In the genomic region with DNA sequence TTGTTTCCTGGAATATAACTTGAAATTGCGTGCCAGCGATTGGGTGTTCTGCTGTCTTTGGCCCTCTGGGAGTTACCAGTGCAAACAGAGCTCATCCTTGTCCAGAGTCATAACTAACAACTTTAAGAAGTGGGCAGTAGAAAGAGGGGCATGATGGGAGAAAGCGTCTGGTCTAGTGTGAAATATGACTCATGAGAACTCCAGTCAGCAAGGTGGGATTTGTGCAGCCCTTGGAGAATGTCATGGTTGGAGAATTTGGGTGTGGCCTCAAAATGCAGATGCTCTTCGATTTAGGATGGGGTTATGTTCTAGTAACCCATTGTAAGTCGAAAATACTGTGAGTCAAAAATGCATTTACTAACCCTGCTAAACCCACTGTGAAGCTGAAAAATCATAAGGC, we compare ENCODE assay signal across 13 cellular contexts. TPM values are rescaled to one million over a fixed set of nuclear protein-coding genes. Genes with fewer than 3 reads are reported as not detected.
DNase-seq lines count a peak whose midpoint lies in the region; ATAC-seq, FAIRE-seq and TF ChIP-seq lines count a peak whose summit lies in the region.
"Had no signal": no experiment of that assay in that cellular context is flagged by ENCODE, and none has a peak within 500 bp of the region (broad histone marks: within the 10 kb centered on the region; RNA-seq: fewer than 3 reads in every experiment).

No MANE protein-coding gene starts in this region.

- H3K27me3 ChIP-seq in IMR-90 (ENCODE audit: control insufficient read depth, insufficient read depth, low read length) = no peaks in the 10 kb centered on the region
- H3K27me3 ChIP-seq: ascending aorta, upper lobe of right lung had no signal

- TF ChIP-seq POLR2A in A549 (IDR thresholded peaks at IDR 0.05; ENCODE audit: low read length) = no peak
- peak; percentile 9; the same call in 1 of the 2 replicates for TF ChIP-seq POLR2A in IMR-90 (IDR thresholded peaks at IDR 0.05; ENCODE audit: low read depth, low read length)

- H3K9me3 ChIP-seq in A549 (no peaks in the 10 kb centered on the region), IMR-90 (ENCODE audit: control insufficient read depth, insufficient read depth, low read length) (no peaks in the 10 kb centered on the region), mesodermal cell (ENCODE audit: control insufficient read depth, low read length) (no peaks in the 10 kb centered on the region), OCI-LY7 (ENCODE audit: low read length) (peaks cover 3% of the 10 kb centered on the region; the same call in 1 of the 2 replicates)
- H3K9me3 ChIP-seq: ascending aorta, upper lobe of right lung had no signal

- H2BK20ac ChIP-seq in IMR-90 (ENCODE audit: low read depth, low read length) = peak overlapping the region; percentile 39; the same call in 1 of the 2 replicates

- peak overlapping the region; percentile 29; the same call in 1 of the 2 replicates for H3K23ac ChIP-seq in IMR-90 (ENCODE audit: low read depth, low read length)

- peaks cover 62% of the 10 kb centered on the region for H3K4me1 Mint-ChIP-seq in chondrocyte (ENCODE audit: low read depth)

- H3K79me1 ChIP-seq in IMR-90 (ENCODE audit: low read depth in 1 of 2, low read length in 2 of 2) = peaks cover 14 to 65% of the 10 kb centered on the region in 2 experiments

- H3K4ac ChIP-seq in IMR-90 (ENCODE audit: low read depth, low read length) = peak overlapping the region; percentile 28

- H2AK5ac ChIP-seq in IMR-90 (ENCODE audit: low read depth, low read length) = no peak overlapping the region

- H3K4me1 ChIP-seq in A549 (peaks cover 96% of the 10 kb centered on the region), IMR-90 (ENCODE audit: control insufficient read depth, insufficient read depth, low read length) (peaks cover 26% of the 10 kb centered on the region), mesodermal cell (ENCODE audit: control insufficient read depth, insufficient read depth, low read length, poor library complexity, severe bottlenecking) (peaks cover 42% of the 10 kb centered on the region), OCI-LY7 (ENCODE audit: insufficient read depth, low read length, poor library complexity, severe bottlenecking) (peaks cover 15% of the 10 kb centered on the region)
- H3K4me1 ChIP-seq: ascending aorta had no signal

- H2BK15ac ChIP-seq in IMR-90 (ENCODE audit: low read depth, low read length) = 0 out of 3 replicates have a peak overlapping the region, but pooled peaks have one; percentile 56

- no peaks in the 10 kb centered on the region for H3K27me3 Mint-ChIP-seq in chondrocyte (ENCODE audit: low read depth)

- H4K8ac ChIP-seq in IMR-90 (ENCODE audit: low read depth in 2 of 2, low read length in 2 of 2) = peak overlapping the region in 1 of 2 experiments; percentile 55; a peak in 2 of 4 replicates

- H2AK9ac ChIP-seq in IMR-90 (replicated peaks; ENCODE audit: low read depth, low read length, poor library complexity) = no peak overlapping the region

- peak overlapping the region; percentile 93 for H3K27ac Mint-ChIP-seq in chondrocyte (ENCODE audit: unreplicated experiment)

- H3K4me3 ChIP-seq in A549 = 0 out of 3 replicates have a peak overlapping the region, but pooled peaks have one; percentile 2
- no peak overlapping the region for H3K4me3 ChIP-seq in IMR-90 (ENCODE audit: insufficient read depth, low read depth, low read length)
- no peak overlapping the region for H3K4me3 ChIP-seq in mesodermal cell (ENCODE audit: extremely low read depth, insufficient read depth, low read length, poor library complexity, severe bottlenecking)
- no peak overlapping the region for H3K4me3 ChIP-seq in OCI-LY7 (ENCODE audit: low read depth, low read length, poor library complexity, severe bottlenecking)
- H3K4me3 ChIP-seq: ascending aorta, skin epidermis, upper lobe of right lung had no signal

- no peak overlapping the region for H3K9ac ChIP-seq in IMR-90 (ENCODE audit: low read depth, low read length)

- H3K4me2 ChIP-seq in A549 = peak overlapping the region; percentile 98
- no peak overlapping the region for H3K4me2 ChIP-seq in IMR-90 (ENCODE audit: low read depth, low read length)
- no peak overlapping the region for H3K4me2 ChIP-seq in OCI-LY7 (ENCODE audit: low read length)

- peak overlapping the region; percentile 78; the same call in 1 of the 2 replicates for H2BK120ac ChIP-seq in IMR-90 (ENCODE audit: low read depth, low read length)

- no peak overlapping the region; the same call in 1 of the 2 replicates for H4K91ac ChIP-seq in IMR-90 (ENCODE audit: insufficient read depth, low read depth, low read length)

- no peak overlapping the region; the same call in 1 of the 2 replicates for H3K18ac ChIP-seq in IMR-90 (ENCODE audit: low read depth, low read length)

- peak overlapping the region; percentile 59; the same call in 1 of the 2 replicates for H3K14ac ChIP-seq in IMR-90 (replicated peaks; ENCODE audit: low read depth, low read length)

- H3K27ac ChIP-seq in A549 = peak overlapping the region; percentile 96 to 98
- H3K27ac ChIP-seq in IMR-90 (ENCODE audit: insufficient read depth, low read length) = peak overlapping the region; percentile 2; the same call in 1 of the 2 replicates
- H3K27ac ChIP-seq in mesodermal cell (ENCODE audit: low read depth, low read length, severe bottlenecking) = peak overlapping the region; percentile 77
- H3K27ac ChIP-seq in OCI-LY7 (ENCODE audit: low read depth, low read length, poor library complexity, severe bottlenecking) = no peak overlapping the region
- H3K27ac ChIP-seq: ascending aorta, upper lobe of right lung had no signal

- TF ChIP-seq RAD21 in A549 (conservative IDR thresholded peaks at IDR 0.05 in 1 of 2, IDR thresholded peaks at IDR 0.05 in 1 of 2) = no peak
- TF ChIP-seq RAD21 in IMR-90 (IDR thresholded peaks at IDR 0.05; ENCODE audit: low read length) = no peak

- BruUV-seq in IMR-90 (replicated peaks; lab: Mats Ljungman, UMichigan) (no TSS peak), OCI-LY7 (replicated peaks; lab: Mats Ljungman, UMichigan) (no TSS peak)

- no peak overlapping the region for H3K56ac ChIP-seq in IMR-90 (ENCODE audit: extremely low read depth, insufficient read depth, low read length)

- H2BK5ac ChIP-seq in IMR-90 (ENCODE audit: low read depth, low read length, poor library complexity, severe bottlenecking) = peak overlapping the region; percentile 65

- ATAC-seq in A549 (peak; percentile 79 to 81), IMR-90 (ENCODE audit: low read depth) (peak; percentile 61)
- ATAC-seq: upper lobe of right lung had no signal

- no peak overlapping the region for H3K4me3 Mint-ChIP-seq in chondrocyte (ENCODE audit: unreplicated experiment)

- H3K36me3 ChIP-seq in IMR-90 (ENCODE audit: control insufficient read depth, insufficient read depth, low read length) = no peaks in the 10 kb centered on the region; the same call in 1 of the 2 replicates
- H3K36me3 ChIP-seq in mesodermal cell (ENCODE audit: control insufficient read depth, insufficient read depth, low read length) = peaks cover 72% of the 10 kb centered on the region
- H3K36me3 ChIP-seq in OCI-LY7 (ENCODE audit: insufficient read depth, low read length) = peaks cover 82% of the 10 kb centered on the region
- H3K36me3 ChIP-seq: ascending aorta had no signal

- TF ChIP-seq CTCF in A549 (IDR thresholded peaks at IDR 0.05) (no peak), IMR-90 (conservative IDR thresholded peaks at IDR 0.05; ENCODE audit: low read depth, low read length) (no peak), chondrocyte (IDR thresholded peaks at IDR 0.05) (no peak), OCI-LY7 (conservative IDR thresholded peaks at IDR 0.05; ENCODE audit: low read length) (no peak)

- DNase-seq in A549 (ENCODE audit: low read depth in 1 of 2, low spot score in 1 of 2) = peak; percentile 74 to 91
- peak; percentile 80 for DNase-seq in IMR-90
- DNase-seq in chondrocyte (ENCODE audit: low spot score) = no peak
- no peak for DNase-seq in activated T-cell treated with anti-CD3 and anti-CD28 coated beads for 4 hours
- DNase-seq in amniotic stem cell (lab: John Stamatoyannopoulos, UW) = no peak
- no peak for DNase-seq in OCI-LY7 (ENCODE audit: low spot score)
- DNase-seq in activated effector memory CD4-positive, alpha-beta T cell treated with Interleukin-2 at 50 U/mL for 16 hours = no peak
- DNase-seq: activated CD8-positive, alpha-beta memory T cell treated with anti-CD3 and anti-CD28 coated beads, Interleukin-2, amount 50 U/mL, for 48 hours; DND-41; upper lobe of right lung had no signal

- dilution Hi-C loops in IMR-90 (cut with HindIII; ENCODE audit: low sequenced_read_pairs, unreplicated experiment) = no loop called here

- peaks cover 3% of the 10 kb centered on the region; the same call in 1 of the 2 replicates for H3K79me2 ChIP-seq in OCI-LY7 (ENCODE audit: insufficient read depth, low read depth, low read length)

- peaks cover 31% of the 10 kb centered on the region for H3K9me1 ChIP-seq in IMR-90 (ENCODE audit: insufficient read depth, low read length)

- H4K20me1 ChIP-seq in IMR-90 (ENCODE audit: insufficient read depth, low read length) (no peaks in the 10 kb centered on the region), OCI-LY7 (ENCODE audit: insufficient read depth, low read length) (0 out of 2 replicates have a peak, but pooled peaks cover 9% of the 10 kb centered on the region)

- H2AFZ ChIP-seq in IMR-90 (replicated peaks; ENCODE audit: low read length, poor library complexity) (peak overlapping the region; percentile 58), OCI-LY7 (ENCODE audit: low read length) (no peak overlapping the region)

- POLR2A ChIA-PET in A549 (lab: Yijun Ruan, JAX) = interaction anchor here (0.7 to 3.8 kb wide), 5 partner anchors 9 to 516 kb away, joined by 3 to 42 read pairs (median 3); no protein-coding TSS in a partner anchor
- POLR2A ChIA-PET in IMR-90 (lab: Charles Lee; ENCODE audit: unreplicated experiment) = no interaction called here
- POLR2A ChIA-PET in OCI-LY7 (lab: Charles Lee) = interaction anchor here (2.8 kb wide), 1 partner anchor 10 kb away, joined by 17 read pairs; no protein-coding TSS in a partner anchor

- H3K9me3 Mint-ChIP-seq in chondrocyte (ENCODE audit: low read depth) = no peaks in the 10 kb centered on the region

- 0% methylated on average over 5 of the region's 5 CpGs for WGBS in A549 (ENCODE audit: missing lambda C conversion rate)
- WGBS in IMR-90 (ENCODE audit: extremely low coverage in 2 of 2, insufficient read length in 1 of 2), 2 experiments = no CpG with 5 or more reads among the region's 5 CpGs
- WGBS in mesodermal cell (ENCODE audit: insufficient coverage in 2 of 2), 2 experiments = 88 to 94% methylated on average over 3 to 4 of the region's 5 CpGs

- H3K9me2 ChIP-seq in OCI-LY7 (ENCODE audit: insufficient read depth, low read length) = no peaks in the 10 kb centered on the region

- CTCF ChIA-PET in A549 (lab: Yijun Ruan, JAX) (interaction anchor here (1.2 to 3.2 kb wide), 5 partner anchors 14 to 516 kb away, joined by 3 to 9 read pairs (median 4); no protein-coding TSS in a partner anchor), IMR-90 (lab: Yijun Ruan, JAX) (interaction anchor here (1.8 kb wide), 1 partner anchor 229 kb away, joined by 7 read pairs; no protein-coding TSS in a partner anchor), OCI-LY7 (lab: Charles Lee; ENCODE audit: unreplicated experiment) (interaction anchor here (1.0 kb wide), 1 partner anchor 11 kb away, joined by 3 read pairs; no protein-coding TSS in a partner anchor)

- intact Hi-C loops in IMR-90 (cut with micrococcal nuclease) = no loop called here
- intact Hi-C loops in OCI-LY7 (cut with micrococcal nuclease; ENCODE audit: unreplicated experiment) = no loop called here

- no peak overlapping the region for H4K5ac ChIP-seq in IMR-90 (ENCODE audit: low read depth, low read length)

- in situ Hi-C loops in IMR-90 (cut with MboI; ENCODE audit: low sequenced_read_pairs) = loop anchor here (5.0 to 25.0 kb wide), 4 partner anchors 248 to 1593 kb away; partner anchors contain the start of genes BLZF1, GPR161, NME7 and SLC19A2

- H3K36me3 Mint-ChIP-seq in chondrocyte (ENCODE audit: low read depth) = peaks cover 34% of the 10 kb centered on the region

- FAIRE-seq in A549 (lab: Jason Lieb, UNC) = no peak

- TF ChIP-seq EP300 in A549 (IDR thresholded peaks at IDR 0.05) = no peak; a peak in 1 of 5 replicates

RNA-seq across cellular contexts. Expression of gene ATP1B1, which starts 12.9 kb away (rescaled TPM):
- 323 and 377 TPM in 2 replicates for polyA plus RNA-seq in A549 (2011; rRNA removed)
- 74.7 and 88.8 TPM in 2 replicates for polyA plus RNA-seq in A549 (2012; cell fraction: cytosol; rRNA removed)
- polyA plus RNA-seq in A549 (2012; cell fraction: nucleus; rRNA removed) = 51.7 and 61.3 TPM in 2 replicates
- polyA plus RNA-seq in A549 (2017; fragmentation: RNase III; extraction: RNeasy Plus Mini Kit Qiagen cat#74134 plus additional on column Dnase treatment) = 215 to 313 TPM (median 303 TPM) in 3 replicates
- 112 and 115 TPM in 2 replicates for polyA minus RNA-seq in A549 (2011; rRNA and poly(A)+ RNA removed)
- total RNA-seq in IMR-90 (2012; rRNA removed) = 14.5 and 20.3 TPM in 2 replicates
- 22.1 and 24.6 TPM in 2 replicates for polyA plus RNA-seq in IMR-90 (2012; rRNA removed)
- 11.4 and 12.3 TPM in 2 replicates for polyA plus RNA-seq in IMR-90 (2012; cell fraction: cytosol; rRNA removed)
- 3.0 and 8.8 TPM in 2 replicates for polyA plus RNA-seq in IMR-90 (2012; cell fraction: nucleus; rRNA removed; ENCODE audit: low replicate concordance)
- total RNA-seq in chondrocyte = 104 to 225 TPM (median 105 TPM) in 3 replicates
- 110 TPM for polyA plus RNA-seq in mesodermal cell (2013, experiment 1 of 2)
- polyA plus RNA-seq in mesodermal cell (2013, experiment 2 of 2) = 121 TPM
- total RNA-seq in OCI-LY7 (2014; rRNA removed; shearing (Covaris generic)) = 14.5 and 17.5 TPM in 2 replicates
- 21.5 and 22.5 TPM in 2 replicates for total RNA-seq in OCI-LY7 (2022)

Comparison
In these comparisons a context has a peak if more than half of its experiments do, and no peak if none do; other contexts are left out.
1. DNase-seq: peak in A549 (2 of 2) and IMR-90 (single experiment); none in chondrocyte (single experiment), activated T-cell treated with anti-CD3 and anti-CD28 coated beads for 4 hours (single experiment), amniotic stem cell (single experiment), OCI-LY7 (single experiment) and activated effector memory CD4-positive, alpha-beta T cell treated with Interleukin-2 at 50 U/mL for 16 hours (single experiment).